Comparison of ENCODE assay signal across 24 cellular contexts in genomic region chr9:71609453-71609840, GRCh38.
"Had no signal": no experiment of that assay in that cellular context is flagged by ENCODE, and none has a peak within 500 bp of the region (broad histone marks: within the 10 kb centered on the region; RNA-seq: fewer than 3 reads in every experiment).

No MANE protein-coding gene starts in this region.

- H3K27ac ChIP-seq: brain microvascular endothelial cell, colonic mucosa, dorsolateral prefrontal cortex, esophagus squamous epithelium, left ventricle myocardium inferior, right lobe of liver, testis, uterus, VCaP had no signal

- H3K9me3 ChIP-seq: colonic mucosa, esophagus squamous epithelium, right lobe of liver, testis, uterus had no signal

- H3K4me1 ChIP-seq: colonic mucosa, esophagus squamous epithelium, left ventricle myocardium inferior, right lobe of liver, testis, uterus had no signal

- H3K36me3 ChIP-seq: brain microvascular endothelial cell, colonic mucosa, esophagus squamous epithelium, left ventricle myocardium inferior, right lobe of liver, uterus had no signal

- H3K4me3 ChIP-seq: colonic mucosa, dorsolateral prefrontal cortex, esophagus squamous epithelium, left ventricle myocardium inferior, right lobe of liver, testis, uterus had no signal

- DNase-seq: activated CD4-positive, alpha-beta memory T cell treated with anti-CD3 and anti-CD28 coated beads, Interleukin-2, amount 10 ng/mL, durations not matched to agents 7 days and 5 days; activated CD4-positive, alpha-beta T cell treated with anti-CD3 and anti-CD28 coated beads, Interleukin-2, amount 10 ng/mL, durations not matched to agents 24 days and 14 days; activated gamma-delta T cell; activated naive CD4-positive, alpha-beta T cell treated with anti-CD3 and anti-CD28 coated beads, Interleukin-2, amount 50 U/mL, for 16 hours; activated naive CD8-positive, alpha-beta T cell treated with anti-CD3 and anti-CD28 coated beads, Interleukin-2, amount 50 U/mL, for 24 hours; activated T-cell treated with anti-CD3 and anti-CD28 coated beads, Interleukin-2, amount 50 U/mL, for 72 hours; aorta; caudate nucleus; colonic mucosa; dorsolateral prefrontal cortex; effector memory CD8-positive, alpha-beta T cell; esophagus squamous epithelium; left ventricle myocardium inferior; naive thymus-derived CD4-positive, alpha-beta T cell; occipital lobe; posterior cingulate gyrus; right lobe of liver; stimulated activated CD4-positive, alpha-beta T cell treated with anti-CD3 and anti-CD28 coated beads, Interleukin-4, amount 100 ng/mL, for 1 hour; stimulated activated naive CD4-positive, alpha-beta T cell; testis; uterus had no signal

- ATAC-seq: activated CD4-positive, CD25-positive, alpha-beta regulatory T cell treated with anti-CD3 and anti-CD28 coated beads, Interleukin-2, amount 50 U/mL, for 24 hours; activated naive CD8-positive, alpha-beta T cell treated with anti-CD3 and anti-CD28 coated beads, Interleukin-2, amount 50 U/mL, for 24 hours; activated T-cell treated with anti-CD3 and anti-CD28 coated beads, Interleukin-2, amount 50 U/mL, for 72 hours; effector memory CD8-positive, alpha-beta T cell; naive thymus-derived CD4-positive, alpha-beta T cell; right lobe of liver had no signal

- H3K27me3 ChIP-seq: brain microvascular endothelial cell, colonic mucosa, dorsolateral prefrontal cortex, esophagus squamous epithelium, right lobe of liver, testis, uterus had no signal
